Comparison of ENCODE assay signal across 10 cellular contexts in the genomic region with DNA sequence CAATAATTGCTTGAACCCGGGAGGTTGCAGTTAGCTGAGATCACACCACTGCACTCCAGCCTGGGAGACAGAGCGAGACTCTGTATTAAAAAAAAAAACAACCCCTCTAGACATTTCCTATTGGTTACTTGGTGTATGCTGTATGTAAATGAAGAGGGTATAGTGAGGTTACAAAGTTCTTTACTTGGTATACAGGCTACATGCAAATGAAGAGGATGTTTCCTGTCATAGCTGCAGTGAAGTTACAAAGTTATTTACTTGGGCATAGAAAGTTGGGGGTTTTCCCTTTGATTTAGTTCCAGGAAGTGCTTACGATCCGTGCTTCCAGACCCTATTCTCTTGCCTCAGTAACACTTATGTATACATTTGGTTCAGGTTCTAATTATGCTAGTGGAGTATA. TPM values are rescaled to one million over a fixed set of nuclear protein-coding genes. Genes with fewer than 3 reads are reported as not detected.
A peak's percentile ranks its signal among the peaks of the same experiment; 100 is the strongest.
DNase-seq lines count a peak whose midpoint lies in the region; ATAC-seq lines count a peak whose summit lies in the region.
"Had no signal": no experiment of that assay in that cellular context is flagged by ENCODE, and none has a peak within 500 bp of the region (broad histone marks: within the 10 kb centered on the region; RNA-seq: fewer than 3 reads in every experiment).

No MANE protein-coding gene starts in this region.

- peak overlapping the region; percentile 87 for H3K27ac Mint-ChIP-seq in memory B cell
- H3K27ac Mint-ChIP-seq: activated naive CD8-positive, alpha-beta T cell had no signal

- H3K27me3 Mint-ChIP-seq in memory B cell, result no peaks in the 10 kb centered on the region
- H3K27me3 Mint-ChIP-seq: activated naive CD8-positive, alpha-beta T cell had no signal

- peak; percentile 94 for ATAC-seq in GM18907 (IDR thresholded peaks at IDR 0.05; ENCODE audit: unreplicated experiment)
- ATAC-seq in GM21723 (IDR thresholded peaks at IDR 0.05; ENCODE audit: unreplicated experiment), result peak; percentile 84
- ATAC-seq in HG03354 (IDR thresholded peaks at IDR 0.05; ENCODE audit: poor library complexity, severe bottlenecking, unreplicated experiment), result peak; percentile 97
- ATAC-seq in memory B cell (ENCODE audit: low read depth), result peak; percentile 94

- DNase-seq in memory B cell (ENCODE audit: low spot score in 2 of 2) (peak in 1 of 2 donors; percentile 16), glomerular visceral epithelial cell (ENCODE audit: extremely low spot score) (no peak), mesenteric fat pad (ENCODE audit: low spot score) (no peak), midbrain (lab: John Stamatoyannopoulos, UW) (no peak), SKM-1 treated with dmso at 0.1 percent for 144 hours (lab: John Stamatoyannopoulos, UW; ENCODE audit: unreplicated experiment) (no peak)

- H3K4me1 Mint-ChIP-seq in memory B cell, result peaks cover 43% of the 10 kb centered on the region

- H3K36me3 Mint-ChIP-seq in memory B cell, result no peaks in the 10 kb centered on the region
- H3K36me3 Mint-ChIP-seq: activated naive CD8-positive, alpha-beta T cell had no signal

- H3K9me3 Mint-ChIP-seq in memory B cell, result peaks cover 4% of the 10 kb centered on the region

- H3K4me3 Mint-ChIP-seq in memory B cell, result peak overlapping the region; percentile 16
- H3K4me3 Mint-ChIP-seq: activated naive CD8-positive, alpha-beta T cell had no signal

RNA-seq across cellular contexts. Expression of gene CLNK, which starts 38.4 kb away (rescaled TPM):
- total RNA-seq in mesenteric fat pad, result not detected
- total RNA-seq: prostate gland had no signal
